ENCODE assay signal across 1 cellular context in the genomic region with DNA sequence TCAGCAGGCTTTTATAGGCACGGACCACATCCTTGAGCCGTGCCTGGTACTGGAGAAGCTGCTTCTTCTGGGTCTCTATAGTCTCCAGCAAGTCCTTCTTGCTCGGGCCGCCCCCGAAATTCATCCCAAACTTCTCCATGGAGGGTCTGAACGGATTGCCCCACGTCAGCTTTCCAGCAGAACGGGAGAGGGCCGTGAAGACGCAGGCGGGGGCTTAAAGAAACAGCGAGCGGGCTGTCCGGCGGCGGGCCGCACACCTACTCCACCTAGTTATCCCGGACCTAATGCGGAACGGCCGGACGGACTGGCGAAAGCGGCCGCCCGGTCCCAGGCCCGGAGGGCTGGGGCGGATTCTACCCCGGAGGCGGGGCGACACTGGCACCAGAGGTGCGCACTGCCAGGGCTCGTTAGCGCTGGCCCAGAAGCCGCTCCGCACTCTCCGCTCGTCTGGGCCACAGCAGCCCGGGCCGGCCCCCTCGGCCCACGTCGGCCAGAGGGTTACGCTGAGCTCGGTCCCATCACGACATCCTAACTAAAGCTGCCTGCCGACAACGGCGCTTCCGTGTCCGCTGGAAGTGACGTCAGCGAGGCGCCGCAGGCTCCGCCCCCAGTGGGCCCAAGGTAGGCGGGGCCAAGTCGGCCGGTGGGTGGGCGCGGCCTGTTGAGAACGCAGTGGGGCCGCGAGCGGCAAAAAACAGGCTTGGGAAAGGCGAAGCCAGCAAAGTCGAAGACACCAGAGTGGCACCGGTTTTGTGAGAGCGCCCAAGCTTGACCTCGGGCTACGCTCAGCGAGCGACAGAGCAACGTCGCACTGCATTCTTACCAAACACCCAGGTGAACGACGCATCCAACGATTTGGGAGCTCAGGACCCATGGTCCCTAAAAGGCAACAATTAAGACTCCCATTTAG.
TF ChIP-seq lines count a peak whose summit lies in the region.

A gene with protein sequence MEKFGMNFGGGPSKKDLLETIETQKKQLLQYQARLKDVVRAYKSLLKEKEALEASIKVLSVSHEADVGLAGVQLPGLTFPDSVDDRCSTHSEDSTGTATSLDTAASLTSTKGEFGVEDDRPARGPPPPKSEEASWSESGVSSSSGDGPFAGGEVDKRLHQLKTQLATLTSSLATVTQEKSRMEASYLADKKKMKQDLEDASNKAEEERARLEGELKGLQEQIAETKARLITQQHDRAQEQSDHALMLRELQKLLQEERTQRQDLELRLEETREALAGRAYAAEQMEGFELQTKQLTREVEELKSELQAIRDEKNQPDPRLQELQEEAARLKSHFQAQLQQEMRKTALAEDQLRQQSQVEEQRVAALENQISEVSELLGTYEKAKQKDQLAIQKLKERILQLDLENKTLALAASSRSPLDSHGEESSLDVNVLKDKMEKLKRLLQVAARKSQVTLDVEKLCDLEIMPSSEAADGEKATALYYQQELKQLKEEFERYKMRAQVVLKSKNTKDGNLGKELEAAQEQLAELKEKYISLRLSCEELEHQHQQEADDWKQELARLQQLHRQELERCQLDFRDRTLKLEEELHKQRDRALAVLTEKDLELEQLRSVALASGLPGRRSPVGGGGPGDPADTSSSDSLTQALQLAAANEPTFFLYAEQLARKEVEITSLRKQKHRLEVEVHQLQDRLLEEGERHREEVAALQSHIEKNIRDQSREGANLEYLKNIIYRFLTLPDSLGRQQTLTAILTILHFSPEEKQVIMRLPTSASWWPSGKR (minus strand): TSS at position 553 of the 910 bp plus-strand sequence. CDS start 414 bp downstream, at position 139.

TF ChIP-seq in GM12878, 131 proteins besides CTCF, POLR2A, EP300 and RAD21 (continued from another document and continues in another):
- TF ChIP-seq NBN (IDR thresholded peaks at IDR 0.05): peak; percentile 76
- TF ChIP-seq BMI1 (IDR thresholded peaks at IDR 0.05; ENCODE audit: borderline replicate concordance): no peak
- TF ChIP-seq ZNF622 (IDR thresholded peaks at IDR 0.05): no peak
- TF ChIP-seq TBL1XR1 (IDR thresholded peaks at IDR 0.05; ENCODE audit: low read depth, low read length): no peak
- 0 out of 2 replicates have a peak, but pooled peaks have one; percentile 56 for TF ChIP-seq ZSCAN29 (IDR thresholded peaks at IDR 0.05)
- no peak for TF ChIP-seq ZNF207 (IDR thresholded peaks at IDR 0.05; ENCODE audit: borderline replicate concordance)
- peak; percentile 98 for TF ChIP-seq CREM (IDR thresholded peaks at IDR 0.05; ENCODE audit: low read depth)
- TF ChIP-seq CHD1 (IDR thresholded peaks at IDR 0.05; ENCODE audit: low read depth, low read length): no peak
- TF ChIP-seq CBFB (IDR thresholded peaks at IDR 0.05; ENCODE audit: low read depth): no peak
- TF ChIP-seq ZNF687 (IDR thresholded peaks at IDR 0.05): no peak; the same call in 1 of the 2 replicates
- TF ChIP-seq IKZF2 (IDR thresholded peaks at IDR 0.05): no peak
- TF ChIP-seq BHLHE40 (IDR thresholded peaks at IDR 0.05; ENCODE audit: borderline replicate concordance in 1 of 2, low read depth in 2 of 2, low read length in 1 of 2): peak; percentile 13 to 54; a peak in 1 of 4 replicates
- peak; percentile 78 for TF ChIP-seq HDAC6 (IDR thresholded peaks at IDR 0.05; ENCODE audit: unreplicated experiment)
- TF ChIP-seq SKIL (IDR thresholded peaks at IDR 0.05; ENCODE audit: low read depth, poor library complexity, severe bottlenecking): no peak
- TF ChIP-seq ESRRA (IDR thresholded peaks at IDR 0.05; ENCODE audit: low read length): 0 out of 2 replicates have a peak, but pooled peaks have one; percentile 13
- TF ChIP-seq RFX5 (IDR thresholded peaks at IDR 0.05; ENCODE audit: low read depth, low read length): 0 out of 2 replicates have a peak, but pooled peaks have one; percentile 45
- TF ChIP-seq HSF1 (IDR thresholded peaks at IDR 0.05; ENCODE audit: low read depth, low read length): no peak
- TF ChIP-seq EZH2 (IDR thresholded peaks at IDR 0.05; ENCODE audit: borderline replicate concordance, control insufficient read depth, low read depth, low read length): no peak
- no peak for TF ChIP-seq MYB (IDR thresholded peaks at IDR 0.05; ENCODE audit: borderline replicate concordance, low read depth, low read length)
- TF ChIP-seq ZNF217 (IDR thresholded peaks at IDR 0.05): no peak
- TF ChIP-seq YY1 (IDR thresholded peaks at IDR 0.05; ENCODE audit: low read depth, low read length): no peak
- TF ChIP-seq PML (IDR thresholded peaks at IDR 0.05; ENCODE audit: low read length): 0 out of 2 replicates have a peak, but pooled peaks have one; percentile 59
- no peak for TF ChIP-seq FOS (IDR thresholded peaks at IDR 0.05; ENCODE audit: borderline replicate concordance, extremely low read depth, insufficient read length)
- no peak for TF ChIP-seq SPI1 (IDR thresholded peaks at IDR 0.05; ENCODE audit: borderline replicate concordance, insufficient read depth, low read depth, low read length)
- TF ChIP-seq SMARCA5 (IDR thresholded peaks at IDR 0.05): no peak
- TF ChIP-seq ATF2 (IDR thresholded peaks at IDR 0.05; ENCODE audit: low read length): no peak
- TF ChIP-seq ZNF24 (IDR thresholded peaks at IDR 0.05): no peak
- TF ChIP-seq CBX3 (IDR thresholded peaks at IDR 0.05; ENCODE audit: borderline replicate concordance, low read depth): no peak
- no peak for TF ChIP-seq ZBED1 (IDR thresholded peaks at IDR 0.05; ENCODE audit: borderline replicate concordance)
- TF ChIP-seq USF1 (IDR thresholded peaks at IDR 0.05; ENCODE audit: borderline replicate concordance, extremely low read length, insufficient read depth, low read depth, low read length): no peak
- no peak for TF ChIP-seq FOXK2 (IDR thresholded peaks at IDR 0.05)
- TF ChIP-seq ZBTB40 (IDR thresholded peaks at IDR 0.05; ENCODE audit: borderline replicate concordance): peak; percentile 85
- peak; percentile 57; the same call in 1 of the 2 replicates for TF ChIP-seq SMAD5 (IDR thresholded peaks at IDR 0.05; ENCODE audit: low read depth)
